In the genomic region with DNA sequence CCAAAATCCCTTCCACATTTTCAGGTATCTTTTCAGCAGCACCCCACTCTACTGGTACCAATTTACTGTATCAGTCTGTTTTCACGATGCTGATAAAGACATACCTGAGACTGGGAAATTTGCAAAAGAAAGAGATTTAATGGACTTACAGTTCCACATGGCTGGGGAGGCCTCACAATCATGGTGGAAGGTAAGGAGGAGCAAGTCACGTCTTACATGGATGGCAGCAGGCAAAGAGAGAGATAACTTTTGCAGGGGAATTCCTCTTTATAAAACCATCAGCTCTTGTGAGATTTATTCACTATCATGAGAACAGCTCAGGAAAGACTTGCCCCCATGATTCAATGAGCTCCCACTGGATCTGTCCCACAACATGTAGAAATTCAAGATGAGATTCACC, we compare ENCODE assay signal across 6 cellular contexts. TPM values are rescaled to one million over a fixed set of nuclear protein-coding genes. Genes with fewer than 3 reads are reported as not detected.
"Had no signal": no experiment of that assay in that cellular context is flagged by ENCODE, and none has a peak within 500 bp of the region (broad histone marks: within the 10 kb centered on the region; RNA-seq: fewer than 3 reads in every experiment).

No MANE protein-coding gene starts in this region.

RNA-seq across cellular contexts. Expression of a gene that starts 18.7 kb away (rescaled TPM):
- total RNA-seq: LHCN-M2, MCF 10A, NCI-H460, OCI-LY7, PC-9, SK-MEL-5 had no signal
